8 cellular contexts compared by ENCODE assay signal in genomic region chr1:112674986-112675727, GRCh38. TPM values are rescaled to one million over a fixed set of nuclear protein-coding genes. Genes with fewer than 3 reads are reported as not detected.
DNase-seq lines count a peak whose midpoint lies in the region; ATAC-seq and TF ChIP-seq lines count a peak whose summit lies in the region.

No MANE protein-coding gene starts in this region.

- DNase-seq in AG08395 (ENCODE audit: low spot score) (peak; percentile 37), SJSA1 (ENCODE audit: low read depth in 1 of 2, low spot score in 2 of 2) (peak; percentile 54 to 59), right atrium auricular region (ENCODE audit: low spot score) (no peak), retina (peak; percentile 74), OCI-M2 (lab: John Stamatoyannopoulos, UW; ENCODE audit: unreplicated experiment) (no peak)
- peak; percentile 77 for DNase-seq in activated naive CD8-positive, alpha-beta T cell treated with anti-CD3 and anti-CD28 coated beads, Interleukin-2, amount 10 ng/mL, durations not matched to agents 7 days and 5 days

- POLR2A ChIA-PET in activated naive CD8-positive, alpha-beta T cell treated with anti-CD3 and anti-CD28 coated beads, Interleukin-2, amount 10 ng/mL, durations not matched to agents 7 days and 5 days (lab: Charles Lee): interaction anchor here (0.7 to 3.9 kb wide), 18 partner anchors 10 to 284 kb away, joined by 3 to 26 read pairs (median 5); partner anchors contain the start of genes CAPZA1, PPM1J, RHOC and SLC16A1

- H3K36me3 ChIP-seq in SJSA1: peaks cover 49% of the 10 kb centered on the region
- H3K36me3 ChIP-seq in right atrium auricular region: no peaks in the 10 kb centered on the region

- H3K9me3 ChIP-seq in SJSA1 (replicated peaks): no peaks in the 10 kb centered on the region
- H3K9me3 ChIP-seq in right atrium auricular region: no peaks in the 10 kb centered on the region

- peaks cover 42% of the 10 kb centered on the region for H3K4me1 Mint-ChIP-seq in activated naive CD8-positive, alpha-beta T cell treated with anti-CD3 and anti-CD28 coated beads, Interleukin-2, amount 10 ng/mL, durations not matched to agents 7 days and 5 days

- H3K9me3 Mint-ChIP-seq in activated naive CD8-positive, alpha-beta T cell treated with anti-CD3 and anti-CD28 coated beads, Interleukin-2, amount 10 ng/mL, durations not matched to agents 7 days and 5 days: no peaks in the 10 kb centered on the region

- H3K4me1 ChIP-seq in SJSA1 (replicated peaks): peaks cover 31% of the 10 kb centered on the region
- peaks cover 0 to 22% of the 10 kb centered on the region in 2 donors for H3K4me1 ChIP-seq in right atrium auricular region

- peak in 1 of 2 donors; percentile 54 for TF ChIP-seq CTCF in right atrium auricular region (IDR thresholded peaks at IDR 0.05)

- peaks cover 26% of the 10 kb centered on the region for H3K36me3 Mint-ChIP-seq in activated naive CD8-positive, alpha-beta T cell treated with anti-CD3 and anti-CD28 coated beads, Interleukin-2, amount 10 ng/mL, durations not matched to agents 7 days and 5 days

- H3K27me3 ChIP-seq in SJSA1 (replicated peaks) (no peaks in the 10 kb centered on the region), right atrium auricular region (no peaks in the 10 kb centered on the region)

- peak overlapping the region; percentile 97 for H3K4me3 Mint-ChIP-seq in activated naive CD8-positive, alpha-beta T cell treated with anti-CD3 and anti-CD28 coated beads, Interleukin-2, amount 10 ng/mL, durations not matched to agents 7 days and 5 days

- H3K4me3 ChIP-seq in SJSA1 (peak overlapping the region; percentile 89), right atrium auricular region (peak overlapping the region; percentile 61 to 81)

- H3K27ac ChIP-seq in SJSA1 (peak overlapping the region; percentile 81), right atrium auricular region (peak overlapping the region; percentile 79 to 87)

- ATAC-seq in GM19025 (IDR thresholded peaks at IDR 0.05; ENCODE audit: low read depth, unreplicated experiment): peak; percentile 39
- ATAC-seq in HG03378 (IDR thresholded peaks at IDR 0.05; ENCODE audit: unreplicated experiment): peak; percentile 15
- ATAC-seq in activated naive CD8-positive, alpha-beta T cell treated with anti-CD3 and anti-CD28 coated beads, Interleukin-2, amount 10 ng/mL, durations not matched to agents 7 days and 5 days (ENCODE audit: low read depth): peak; percentile 50

- H3K27ac Mint-ChIP-seq in activated naive CD8-positive, alpha-beta T cell treated with anti-CD3 and anti-CD28 coated beads, Interleukin-2, amount 10 ng/mL, durations not matched to agents 7 days and 5 days: peak overlapping the region; percentile 97

- H3K27me3 Mint-ChIP-seq in activated naive CD8-positive, alpha-beta T cell treated with anti-CD3 and anti-CD28 coated beads, Interleukin-2, amount 10 ng/mL, durations not matched to agents 7 days and 5 days: no peaks in the 10 kb centered on the region

RNA-seq across cellular contexts. Expression of gene MOV10, which starts 0.7 kb away (rescaled TPM):
- 47.4 and 57.0 TPM in 2 replicates for total RNA-seq in SJSA1 (2014; rRNA removed; shearing (Covaris generic))
- total RNA-seq in activated naive CD8-positive, alpha-beta T cell treated with anti-CD3 and anti-CD28 coated beads, Interleukin-2, amount 10 ng/mL, durations not matched to agents 7 days and 5 days: 100 to 1,000 TPM; 124 to 130 TPM
- 10 to 100 TPM; 10.5 to 11.4 TPM for total RNA-seq in right atrium auricular region

RNA-seq across cellular contexts. Expression of gene RHOC, which starts 31.8 kb away (rescaled TPM):
- 555 and 570 TPM in 2 replicates for total RNA-seq in SJSA1 (2014; rRNA removed; shearing (Covaris generic))
- total RNA-seq in activated naive CD8-positive, alpha-beta T cell treated with anti-CD3 and anti-CD28 coated beads, Interleukin-2, amount 10 ng/mL, durations not matched to agents 7 days and 5 days: 10 to 100 TPM; 81.2 to 85.5 TPM
- 100 to 1,000 TPM; 190 to 330 TPM for total RNA-seq in right atrium auricular region

RNA-seq across cellular contexts. Expression of gene PPM1J, which starts 40.0 kb away (rescaled TPM):
- total RNA-seq in SJSA1 (2014; rRNA removed; shearing (Covaris generic)): not detected in 2 replicates
- under 1 TPM in 1 of 2 experiments, not detected in 1; 0.25 TPM for total RNA-seq in activated naive CD8-positive, alpha-beta T cell treated with anti-CD3 and anti-CD28 coated beads, Interleukin-2, amount 10 ng/mL, durations not matched to agents 7 days and 5 days
- 1 to 10 TPM; 5.5 to 7.9 TPM for total RNA-seq in right atrium auricular region

RNA-seq across cellular contexts. Expression of gene CAPZA1, which starts 55.5 kb away (rescaled TPM):
- total RNA-seq in SJSA1 (2014; rRNA removed; shearing (Covaris generic)): 198 and 301 TPM in 2 replicates
- 100 to 1,000 TPM; 248 to 251 TPM for total RNA-seq in activated naive CD8-positive, alpha-beta T cell treated with anti-CD3 and anti-CD28 coated beads, Interleukin-2, amount 10 ng/mL, durations not matched to agents 7 days and 5 days
- total RNA-seq in right atrium auricular region: 10 to 100 TPM; 29.0 to 46.0 TPM

RNA-seq across cellular contexts. Expression of gene ST7L, which starts 56.2 kb away (rescaled TPM):
- total RNA-seq in SJSA1 (2014; rRNA removed; shearing (Covaris generic)): 15.0 and 28.4 TPM in 2 replicates
- 10 to 100 TPM; 15.4 to 16.5 TPM for total RNA-seq in activated naive CD8-positive, alpha-beta T cell treated with anti-CD3 and anti-CD28 coated beads, Interleukin-2, amount 10 ng/mL, durations not matched to agents 7 days and 5 days
- 10 to 100 TPM; 10.5 to 14.5 TPM for total RNA-seq in right atrium auricular region

Comparison
In these comparisons a context has a peak if more than half of its experiments do, and no peak if none do; other contexts are left out.
1. DNase-seq: peak in AG08395 (single experiment), SJSA1 (2 of 2), activated naive CD8-positive, alpha-beta T cell treated with anti-CD3 and anti-CD28 coated beads, Interleukin-2, amount 10 ng/mL, durations not matched to agents 7 days and 5 days (single experiment) and retina (single experiment); none in right atrium auricular region (single experiment) and OCI-M2 (single experiment).
2. Peak in every context shown above with its lines, with median percentiles within 50 percentile points of each other: ATAC-seq.